27 cellular contexts compared by ENCODE assay signal in the genomic region with DNA sequence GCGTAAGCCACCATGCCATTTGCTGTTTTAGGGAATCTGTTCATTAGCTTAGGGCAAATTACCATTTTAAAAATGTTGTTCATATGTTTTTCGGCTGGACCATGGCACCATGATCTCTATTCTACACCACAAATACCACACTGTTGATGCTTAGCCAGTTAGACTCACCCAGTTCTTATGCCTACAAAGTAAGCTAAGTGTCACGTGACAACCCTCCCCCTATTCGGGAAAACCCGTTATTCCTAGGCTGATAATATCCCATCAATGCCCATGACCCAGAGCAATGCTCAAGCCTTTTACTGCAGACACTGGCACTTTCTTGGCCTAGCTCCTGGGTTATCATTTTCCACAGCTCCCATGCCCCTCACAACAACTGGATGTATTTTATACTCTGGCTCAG.
"Had no signal": no experiment of that assay in that cellular context is flagged by ENCODE, and none has a peak within 500 bp of the region (broad histone marks: within the 10 kb centered on the region; RNA-seq: fewer than 3 reads in every experiment).

No MANE protein-coding gene starts in this region.

- H3K36me3 ChIP-seq: stomach, suprapubic skin, thoracic aorta, thyroid gland, tibial artery, transverse colon, upper lobe of left lung, upper lobe of right lung, uterus, vagina had no signal

- H3K4me1 ChIP-seq: stomach, suprapubic skin, thyroid gland, tibial artery, tibial nerve, transverse colon, upper lobe of left lung, upper lobe of right lung, uterus, vagina had no signal

- FAIRE-seq: urothelium cell line had no signal

- H3K27ac ChIP-seq: stomach, suprapubic skin, testis, thoracic aorta, thyroid gland, tibial artery, tibial nerve, transverse colon, upper lobe of left lung, upper lobe of right lung, uterus, vagina had no signal

- H3K27me3 ChIP-seq: stomach, suprapubic skin, testis, thyroid gland, tibial artery, tibial nerve, transverse colon, upper lobe of left lung, upper lobe of right lung, uterus, vagina had no signal

- ATAC-seq: stimulated activated effector memory CD8-positive, alpha-beta T cell treated with anti-CD3 and anti-CD28 coated beads, Interleukin-12 subunit alpha, Interleukin-12 subunit beta, amount 100 ng/mL, for 72 hours; stimulated activated memory B cell treated with anti-CD40 and anti-IgM and Interleukin-4, amounts not matched to agents 10 μg/mL and 1 μg/mL and 100 μg/mL, for 72 hours; stimulated activated naive B cell treated with anti-CD40 and anti-IgM and Interleukin-4, amounts not matched to agents 10 μg/mL and 1 μg/mL and 100 μg/mL, for 72 hours; stimulated activated naive CD8-positive, alpha-beta T cell treated with anti-CD3 and anti-CD28 coated beads, Interleukin-15, amount 100 ng/mL, for 72 hours; stimulated activated naive CD8-positive, alpha-beta T cell treated with anti-CD3 and anti-CD28 coated beads, Interleukin-15, Interleukin-2, amounts not matched to agents 100 U/mL and 50 U/mL, for 24 hours; upper lobe of right lung had no signal

- H3K9me3 ChIP-seq: stomach, suprapubic skin, testis, thoracic aorta, thyroid gland, tibial artery, tibial nerve, transverse colon, upper lobe of left lung, upper lobe of right lung, uterus, vagina had no signal

- H3K4me3 ChIP-seq: stomach, suprapubic skin, testis, thoracic aorta, thyroid gland, tibial artery, tibial nerve, transverse colon, upper lobe of left lung, upper lobe of right lung, uterus, vagina had no signal

- DNase-seq: stimulated activated CD4-positive, alpha-beta T cell treated with anti-CD3 and anti-CD28 coated beads, Interleukin-2, amount 100 ng/mL, for 48 hours; stimulated activated CD4-positive, alpha-beta T cell treated with anti-CD3 and anti-CD28 coated beads, Interleukin-4, amount 100 ng/mL, for 1 hour; stimulated activated CD4-positive, alpha-beta T cell treated with anti-CD3 and anti-CD28 coated beads, Interleukin-4, amount 100 ng/mL, for 24 hours; stimulated activated CD4-positive, alpha-beta T cell treated with anti-CD3 and anti-CD28 coated beads, Interleukin-4, amount 100 ng/mL, for 4 hours; stimulated activated CD8-positive, alpha-beta memory T cell treated with anti-CD3 and anti-CD28 coated beads, Interleukin-4, amount 100 ng/mL, for 48 hours; stimulated activated naive B cell treated with anti-CD40 and anti-IgM and Interleukin-4, amounts not matched to agents 10 μg/mL and 1 μg/mL and 100 μg/mL, for 72 hours; stimulated activated naive CD4-positive, alpha-beta T cell; stimulated activated naive CD4-positive, alpha-beta T cell treated with Interleukin-2 at 50 U/mL for 16 hours; stimulated activated naive CD8-positive, alpha-beta T cell treated with anti-CD3 and anti-CD28 coated beads, Interleukin-15, amount 100 ng/mL, for 72 hours; stimulated activated naive CD8-positive, alpha-beta T cell treated with anti-CD3 and anti-CD28 coated beads, Interleukin-15, Interleukin-2, amounts not matched to agents 100 U/mL and 50 U/mL, for 24 hours; stomach; substantia nigra; thyroid gland; tibial artery; transverse colon; trophoblast cell; upper lobe of left lung; upper lobe of right lung; uterus had no signal
